ENCODE assay signal across 30 cellular contexts in genomic region chr7:158371856-158372255, GRCh38.
"Had no signal": no experiment of that assay in that cellular context is flagged by ENCODE, and none has a peak within 500 bp of the region (broad histone marks: within the 10 kb centered on the region; RNA-seq: fewer than 3 reads in every experiment).

No MANE protein-coding gene starts in this region.

- H3K27ac Mint-ChIP-seq: activated CD4-positive, alpha-beta T cell treated with anti-CD3 and anti-CD28 coated beads for 36 hours; activated CD4-positive, alpha-beta T cell treated with anti-CD3 and anti-CD28 coated beads, Interleukin-2, amount 10 ng/mL, durations not matched to agents 7 days and 5 days; activated CD8-positive, alpha-beta T cell treated with anti-CD3 and anti-CD28 coated beads, Interleukin-2, amount 10 ng/mL, durations not matched to agents 7 days and 5 days; activated naive CD8-positive, alpha-beta T cell treated with anti-CD3 and anti-CD28 coated beads for 36 hours; activated T-cell treated with anti-CD3 and anti-CD28 coated beads, Interleukin-2, amount 50 U/mL, for 24 hours; activated T-helper 2 cell treated with anti-CD3 and anti-CD28 coated beads, Interferon-gamma antibody, Interleukin-2, Interleukin-4, amounts not matched to agents 10 μg/mL and 5 μg/mL and 100 μg/mL, durations not matched to agents 14 hours and 24 hours and 36 hours; T-helper 1 cell treated with Interleukin-12 subunit alpha and Interleukin-12 subunit beta and Interleukin-4 antibody, amounts not matched to agents 30 μg/mL and 1 μg/mL, for 36 hours; T-helper 2 cell treated with Interferon-gamma antibody and Interleukin-4, amounts not matched to agents 5 μg/mL and 100 μg/mL, for 36 hours; WTC11 had no signal

- H3K9me3 Mint-ChIP-seq: activated naive CD8-positive, alpha-beta T cell treated with anti-CD3 and anti-CD28 coated beads for 36 hours; activated T-cell treated with anti-CD3 and anti-CD28 coated beads, Interleukin-2, amount 50 U/mL, for 24 hours; activated T-helper 2 cell treated with anti-CD3 and anti-CD28 coated beads, Interferon-gamma antibody, Interleukin-2, Interleukin-4, amounts not matched to agents 10 μg/mL and 5 μg/mL and 100 μg/mL, durations not matched to agents 14 hours and 24 hours and 36 hours; T-helper 2 cell treated with Interferon-gamma antibody and Interleukin-4, amounts not matched to agents 5 μg/mL and 100 μg/mL, for 36 hours had no signal

- DNase-seq: activated CD4-positive, alpha-beta T cell treated with anti-CD3 and anti-CD28 coated beads for 36 hours; activated CD4-positive, alpha-beta T cell treated with anti-CD3 and anti-CD28 coated beads, Interleukin-2, amount 10 ng/mL, durations not matched to agents 7 days and 5 days; activated CD4-positive, alpha-beta T cell treated with anti-CD3 and anti-CD28 coated beads, Interleukin-2, amount 50 U/mL, for 48 hours; activated CD8-positive, alpha-beta T cell treated with anti-CD3 and anti-CD28 coated beads, Interleukin-2, amount 10 ng/mL, durations not matched to agents 7 days and 5 days; activated naive CD4-positive, alpha-beta T cell; activated naive CD4-positive, alpha-beta T cell treated with anti-CD3 and anti-CD28 coated beads, Interleukin-2, amount 50 U/mL, for 16 hours; activated naive CD8-positive, alpha-beta T cell treated with anti-CD3 and anti-CD28 coated beads for 36 hours; activated T-cell treated with anti-CD3 and anti-CD28 coated beads, Interleukin-2, amount 50 U/mL, for 24 hours; amniotic stem cell; IMR-90; Karpas-422; NCI-H1048; NCI-H1105 treated with DMSO at 0.1 percent for 48 hours; NCI-H1436; NCI-H1694; NCI-H1930; NCI-H2081 treated with DMSO at 0.1 percent for 48 hours; NCI-H226; NCI-H524 treated with DMSO at 0.1 percent for 48 hours; SHP77 treated with DMSO at 0.1 percent for 48 hours; SK-N-SH had no signal

- H3K27me3 Mint-ChIP-seq: activated CD4-positive, alpha-beta T cell treated with anti-CD3 and anti-CD28 coated beads, Interleukin-2, amount 10 ng/mL, durations not matched to agents 7 days and 5 days had no signal

- H3K36me3 ChIP-seq: ascending aorta, SJSA1 had no signal

- H3K27me3 ChIP-seq: ascending aorta, SJSA1 had no signal

- H3K36me3 Mint-ChIP-seq: activated naive CD8-positive, alpha-beta T cell treated with anti-CD3 and anti-CD28 coated beads for 36 hours; WTC11 had no signal

- H3K4me1 Mint-ChIP-seq: activated CD4-positive, alpha-beta T cell treated with anti-CD3 and anti-CD28 coated beads, Interleukin-2, amount 10 ng/mL, durations not matched to agents 7 days and 5 days; WTC11 had no signal

- H3K9me3 ChIP-seq: ascending aorta had no signal

- H3K27ac ChIP-seq: ascending aorta, SJSA1 had no signal

- H3K4me3 Mint-ChIP-seq: activated CD4-positive, alpha-beta T cell treated with anti-CD3 and anti-CD28 coated beads for 36 hours; activated CD4-positive, alpha-beta T cell treated with anti-CD3 and anti-CD28 coated beads, Interleukin-2, amount 10 ng/mL, durations not matched to agents 7 days and 5 days; activated CD8-positive, alpha-beta T cell treated with anti-CD3 and anti-CD28 coated beads, Interleukin-2, amount 10 ng/mL, durations not matched to agents 7 days and 5 days; activated naive CD8-positive, alpha-beta T cell treated with anti-CD3 and anti-CD28 coated beads for 36 hours; activated T-cell treated with anti-CD3 and anti-CD28 coated beads, Interleukin-2, amount 50 U/mL, for 24 hours; T-helper 1 cell treated with Interleukin-12 subunit alpha and Interleukin-12 subunit beta and Interleukin-4 antibody, amounts not matched to agents 30 μg/mL and 1 μg/mL, for 36 hours; T-helper 2 cell treated with Interferon-gamma antibody and Interleukin-4, amounts not matched to agents 5 μg/mL and 100 μg/mL, for 36 hours; WTC11 had no signal

- H3K4me3 ChIP-seq: ascending aorta, K562, SJSA1 had no signal

- ATAC-seq: activated CD4-positive, alpha-beta T cell treated with anti-CD3 and anti-CD28 coated beads for 36 hours; activated CD4-positive, CD25-positive, alpha-beta regulatory T cell treated with anti-CD3 and anti-CD28 coated beads, Interleukin-2, amount 50 U/mL, for 24 hours; activated CD8-positive, alpha-beta T cell treated with anti-CD3 and anti-CD28 coated beads, Interleukin-2, amount 10 ng/mL, durations not matched to agents 7 days and 5 days; K562; Panc1; WTC11 had no signal

- H3K4me1 ChIP-seq: ascending aorta had no signal
